In the genomic region with DNA sequence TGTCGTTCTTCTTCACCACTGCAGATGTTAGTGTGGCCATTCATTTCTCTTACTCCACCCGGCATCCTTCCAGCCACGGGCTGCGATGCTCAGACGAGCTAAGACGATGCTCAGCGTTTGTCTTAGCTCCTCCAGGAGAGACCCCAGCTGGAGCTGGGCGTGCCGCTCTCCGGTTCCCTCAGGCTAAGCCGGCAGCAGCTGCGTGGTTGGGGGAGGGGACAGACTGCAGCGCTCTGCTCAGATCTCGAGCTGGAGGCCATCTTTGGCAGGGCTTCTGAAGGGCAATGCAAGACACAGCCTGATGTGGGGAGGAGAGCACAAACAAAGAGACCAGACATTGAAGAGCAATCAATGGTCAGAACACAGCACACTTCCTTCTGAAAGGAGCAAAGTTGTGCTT, we compare ENCODE assay signal across 10 cellular contexts. TPM values are rescaled to one million over a fixed set of nuclear protein-coding genes. Genes with fewer than 3 reads are reported as not detected.
DNase-seq lines count a peak whose midpoint lies in the region; ATAC-seq lines count a peak whose summit lies in the region.
"Had no signal": no experiment of that assay in that cellular context is flagged by ENCODE, and none has a peak within 500 bp of the region (broad histone marks: within the 10 kb centered on the region; RNA-seq: fewer than 3 reads in every experiment).

No MANE protein-coding gene starts in this region.

- peak; percentile 3 for DNase-seq in activated CD4-positive, alpha-beta T cell treated with anti-CD3 and anti-CD28 coated beads for 48 hours
- DNase-seq in activated CD4-positive, alpha-beta T cell treated with anti-CD3 and anti-CD28 coated beads for 1 hour = no peak
- DNase-seq in NCI-H69 (lab: John Stamatoyannopoulos, UW) = peak; percentile 91
- peak; percentile 16 for DNase-seq in globus pallidus (ENCODE audit: low spot score)
- no peak for DNase-seq in activated CD8-positive, alpha-beta T cell treated with anti-CD3 and anti-CD28 coated beads, Interleukin-2, amount 10 ng/mL, durations not matched to agents 7 days and 5 days
- DNase-seq in stimulated activated CD4-positive, alpha-beta T cell treated with anti-CD3 and anti-CD28 coated beads, Interleukin-4, amount 100 ng/mL, for 24 hours = no peak
- DNase-seq in activated T-cell treated with anti-CD3 and anti-CD28 coated beads, Interleukin-2, amount 50 U/mL, for 24 hours = no peak
- DNase-seq: esophagus squamous epithelium had no signal

- no peaks in the 10 kb centered on the region for H3K9me3 Mint-ChIP-seq in activated CD8-positive, alpha-beta T cell treated with anti-CD3 and anti-CD28 coated beads, Interleukin-2, amount 10 ng/mL, durations not matched to agents 7 days and 5 days (ENCODE audit: insufficient read depth)
- no peaks in the 10 kb centered on the region for H3K9me3 Mint-ChIP-seq in activated T-cell treated with anti-CD3 and anti-CD28 coated beads, Interleukin-2, amount 50 U/mL, for 24 hours

- ATAC-seq in activated CD8-positive, alpha-beta T cell treated with anti-CD3 and anti-CD28 coated beads, Interleukin-2, amount 10 ng/mL, durations not matched to agents 7 days and 5 days = no peak
- no peak for ATAC-seq in HG02885 (IDR thresholded peaks at IDR 0.05; ENCODE audit: poor library complexity, unreplicated experiment)
- ATAC-seq: Right ventricle myocardium inferior had no signal

- H3K36me3 Mint-ChIP-seq in activated CD8-positive, alpha-beta T cell treated with anti-CD3 and anti-CD28 coated beads, Interleukin-2, amount 10 ng/mL, durations not matched to agents 7 days and 5 days (ENCODE audit: low read depth) = peaks cover 2% of the 10 kb centered on the region
- H3K36me3 Mint-ChIP-seq in activated T-cell treated with anti-CD3 and anti-CD28 coated beads, Interleukin-2, amount 50 U/mL, for 24 hours (ENCODE audit: low read depth) = no peaks in the 10 kb centered on the region

- CTCF ChIA-PET in activated CD8-positive, alpha-beta T cell treated with anti-CD3 and anti-CD28 coated beads, Interleukin-2, amount 10 ng/mL, durations not matched to agents 7 days and 5 days (lab: Charles Lee) = no interaction called here

- peaks cover 53% of the 10 kb centered on the region for H3K27me3 Mint-ChIP-seq in activated CD8-positive, alpha-beta T cell treated with anti-CD3 and anti-CD28 coated beads, Interleukin-2, amount 10 ng/mL, durations not matched to agents 7 days and 5 days (ENCODE audit: low read depth)
- peaks cover 85% of the 10 kb centered on the region for H3K27me3 Mint-ChIP-seq in activated T-cell treated with anti-CD3 and anti-CD28 coated beads, Interleukin-2, amount 50 U/mL, for 24 hours

- POLR2A ChIA-PET in activated CD8-positive, alpha-beta T cell treated with anti-CD3 and anti-CD28 coated beads, Interleukin-2, amount 10 ng/mL, durations not matched to agents 7 days and 5 days (lab: Charles Lee) = no interaction called here

- peaks cover 14% of the 10 kb centered on the region for H3K4me1 Mint-ChIP-seq in activated CD8-positive, alpha-beta T cell treated with anti-CD3 and anti-CD28 coated beads, Interleukin-2, amount 10 ng/mL, durations not matched to agents 7 days and 5 days (ENCODE audit: low read depth)
- peaks cover 10% of the 10 kb centered on the region for H3K4me1 Mint-ChIP-seq in activated T-cell treated with anti-CD3 and anti-CD28 coated beads, Interleukin-2, amount 50 U/mL, for 24 hours (ENCODE audit: low read depth)

- H3K27ac Mint-ChIP-seq in activated CD8-positive, alpha-beta T cell treated with anti-CD3 and anti-CD28 coated beads, Interleukin-2, amount 10 ng/mL, durations not matched to agents 7 days and 5 days = no peak overlapping the region
- no peak overlapping the region for H3K27ac Mint-ChIP-seq in activated T-cell treated with anti-CD3 and anti-CD28 coated beads, Interleukin-2, amount 50 U/mL, for 24 hours

- H3K4me3 Mint-ChIP-seq in activated CD8-positive, alpha-beta T cell treated with anti-CD3 and anti-CD28 coated beads, Interleukin-2, amount 10 ng/mL, durations not matched to agents 7 days and 5 days = no peak overlapping the region
- no peak overlapping the region for H3K4me3 Mint-ChIP-seq in activated T-cell treated with anti-CD3 and anti-CD28 coated beads, Interleukin-2, amount 50 U/mL, for 24 hours

RNA-seq across cellular contexts. Expression of a gene that starts 4.8 kb away (rescaled TPM):
- total RNA-seq in activated CD8-positive, alpha-beta T cell treated with anti-CD3 and anti-CD28 coated beads, Interleukin-2, amount 10 ng/mL, durations not matched to agents 7 days and 5 days = under 1 TPM in 1 of 2 experiments, not detected in 1; 0.08 TPM
- total RNA-seq: Right ventricle myocardium inferior had no signal

RNA-seq across cellular contexts. Expression of a gene that starts 36.1 kb away (rescaled TPM):
- total RNA-seq in activated CD8-positive, alpha-beta T cell treated with anti-CD3 and anti-CD28 coated beads, Interleukin-2, amount 10 ng/mL, durations not matched to agents 7 days and 5 days = under 1 TPM in 1 of 2 experiments, not detected in 1; 0.16 TPM
- total RNA-seq: esophagus squamous epithelium, Right ventricle myocardium inferior had no signal

Comparison
In these comparisons a context has a peak if more than half of its experiments do, and no peak if none do; other contexts are left out.
1. DNase-seq: peak in activated CD4-positive, alpha-beta T cell treated with anti-CD3 and anti-CD28 coated beads for 48 hours (single experiment), NCI-H69 (single experiment) and globus pallidus (single experiment); none in activated CD4-positive, alpha-beta T cell treated with anti-CD3 and anti-CD28 coated beads for 1 hour (single experiment), activated CD8-positive, alpha-beta T cell treated with anti-CD3 and anti-CD28 coated beads, Interleukin-2, amount 10 ng/mL, durations not matched to agents 7 days and 5 days (single experiment), stimulated activated CD4-positive, alpha-beta T cell treated with anti-CD3 and anti-CD28 coated beads, Interleukin-4, amount 100 ng/mL, for 24 hours (single experiment) and activated T-cell treated with anti-CD3 and anti-CD28 coated beads, Interleukin-2, amount 50 U/mL, for 24 hours (single experiment).